16 cellular contexts compared by ENCODE assay signal in genomic region chr16:30017937-30018336, GRCh38. TPM values are rescaled to one million over a fixed set of nuclear protein-coding genes. Genes with fewer than 3 reads are reported as not detected.
DNase-seq lines count a peak whose midpoint lies in the region; ATAC-seq and TF ChIP-seq lines count a peak whose summit lies in the region.
"Not testable (repeated sequence)": the region's sequence is repeated elsewhere in the genome, so short reads cannot be mapped to it uniquely, and the experiment has no call there.
"Had no signal": no experiment of that assay in that cellular context is flagged by ENCODE, and none has a peak within 500 bp of the region (broad histone marks: within the 10 kb centered on the region; RNA-seq: fewer than 3 reads in every experiment).

No MANE protein-coding gene starts in this region.

- not testable (repeated sequence) for H3K36me3 ChIP-seq in HEK293 (ENCODE audit: control insufficient read depth in 2 of 2, insufficient read depth in 1 of 2, low read length in 2 of 2)

- not testable (repeated sequence) for H3K4me3 ChIP-seq in HEK293 (ENCODE audit: low read depth, low read length); dorsolateral prefrontal cortex

- CTCF ChIA-PET in HEK293 (lab: Yijun Ruan, JAX): interaction anchor here (0.6 to 4.8 kb wide), 3 partner anchors 14 to 317 kb away, joined by 3 to 34 read pairs (median 5); partner anchors contain the start of gene TLCD3B

- not testable (repeated sequence) for H3K9me3 ChIP-seq in HEK293 (ENCODE audit: control insufficient read depth, insufficient read depth, low read depth, low read length)

- not testable (repeated sequence) for ATAC-seq in left cardiac atrium, left ventricle myocardium superior

- H3K4me1 ChIP-seq in HEK293 (ENCODE audit: control insufficient read depth, insufficient read depth, low read length): not testable (repeated sequence)

- POLR2A ChIA-PET in HEK293 (lab: Yijun Ruan, JAX): interaction anchor here (0.6 to 2.3 kb wide), 7 partner anchors 22 to 437 kb away, joined by 3 to 11 read pairs (median 7); partner anchors contain the start of genes HIRIP3, INO80E and KCTD13

- not testable (repeated sequence) for DNase-seq in dorsolateral prefrontal cortex
- DNase-seq in left cardiac atrium (peak; percentile 1), left ventricle myocardium superior (peak; percentile 1)

- intact Hi-C loops in dorsolateral prefrontal cortex (cut with DNase I); left ventricle myocardium superior (cut with micrococcal nuclease): not testable (repeated sequence)
- intact Hi-C loops in left cardiac atrium (cut with DNase I): loop anchor here in 1 of 2 donors (10.0 kb wide), 1 partner anchor 153 kb away; the partner anchor contains the start of gene CDIPT

- H3K27me3 ChIP-seq in dorsolateral prefrontal cortex: not testable (repeated sequence)

- not testable (repeated sequence) for TF ChIP-seq CTCF in HEK293 (tag by site-specific recombination; IDR thresholded peaks at IDR 0.05); dorsolateral prefrontal cortex (IDR thresholded peaks at IDR 0.05 in 54 of 56, conservative IDR thresholded peaks at IDR 0.05 in 2 of 56; ENCODE audit: low read depth in 1 of 56, partially characterized antibody in 56 of 56)

- not testable (repeated sequence) for H3K27ac ChIP-seq in HEK293 (ENCODE audit: extremely low read depth, low read depth, low read length)
- H3K27ac ChIP-seq in dorsolateral prefrontal cortex (peak overlapping the region in 30 of 59 donors; percentile 31 to 83 (median 58)), temporal lobe (ENCODE audit: low read depth, low read length) (peak overlapping the region; percentile 36)

TF ChIP-seq in HEK293, 187 proteins besides CTCF, POLR2A, EP300 and RAD21:
- TF ChIP-seq ZNF362 (tag by site-specific recombination; IDR thresholded peaks at IDR 0.05) (peak; percentile 79), GLIS1 (tag by site-specific recombination; IDR thresholded peaks at IDR 0.05) (peak; percentile 59)

RNA-seq across cellular contexts. Expression of gene C16orf92, which starts 5.1 kb away (rescaled TPM):
- not detected for total RNA-seq in dorsolateral prefrontal cortex
- total RNA-seq in left cardiac atrium: not detected
- total RNA-seq in left ventricle myocardium superior: not detected
- not detected for total RNA-seq in temporal lobe
- total RNA-seq: A172; A673; B cell; Caco-2; Calu3; CD4-positive, alpha-beta memory T cell; CD4-positive, alpha-beta T cell; CD4-positive, CD25-positive, alpha-beta regulatory T cell; CD8-positive, alpha-beta memory T cell; CD8-positive, alpha-beta T cell; Daoy had no signal

RNA-seq across cellular contexts. Expression of gene DOC2A, which starts 7.1 kb away (rescaled TPM):
- total RNA-seq in dorsolateral prefrontal cortex (100 to 1,000 TPM in 46 of 120 experiments, 10 to 100 TPM in 74; 29.5 to 138 (median 93.2) TPM), left cardiac atrium (under 1 TPM; 0.63 to 0.77 TPM), left ventricle myocardium superior (0.82 TPM), temporal lobe (13.5 TPM)
- total RNA-seq: B cell; CD4-positive, CD25-positive, alpha-beta regulatory T cell; CD8-positive, alpha-beta T cell; Daoy had no signal

RNA-seq across cellular contexts. Expression of gene TLCD3B, which starts 13.1 kb away (rescaled TPM):
- total RNA-seq in dorsolateral prefrontal cortex: 10 to 100 TPM; 11.7 to 72.6 (median 42.0) TPM
- not detected for total RNA-seq in left cardiac atrium
- not detected for total RNA-seq in left ventricle myocardium superior
- 22.1 TPM for total RNA-seq in temporal lobe
- total RNA-seq: B cell; CD4-positive, alpha-beta memory T cell; CD4-positive, alpha-beta T cell; CD4-positive, CD25-positive, alpha-beta regulatory T cell; Daoy had no signal

RNA-seq across cellular contexts. Expression of gene INO80E, which starts 21.9 kb away (rescaled TPM):
- total RNA-seq in dorsolateral prefrontal cortex (10 to 100 TPM; 38.6 to 73.9 (median 52.6) TPM), left cardiac atrium (10 to 100 TPM; 33.6 to 35.9 TPM), left ventricle myocardium superior (31.3 TPM), temporal lobe (23.4 TPM)

RNA-seq across cellular contexts. Expression of gene HIRIP3, which starts 22.5 kb away (rescaled TPM):
- total RNA-seq in dorsolateral prefrontal cortex: 10 to 100 TPM; 15.7 to 35.8 (median 22.7) TPM
- total RNA-seq in left cardiac atrium: 10 to 100 TPM; 13.0 to 18.4 TPM
- 19.4 TPM for total RNA-seq in left ventricle myocardium superior
- 17.5 TPM for total RNA-seq in temporal lobe

Comparison
In these comparisons a context has a peak if more than half of its experiments do, and no peak if none do; other contexts are left out.
1. RNA of gene TLCD3B, which starts 13.1 kb away (total RNA-seq): 11.7 to 72.6 TPM in dorsolateral prefrontal cortex and 22.1 TPM in temporal lobe (single experiment); not detected in left cardiac atrium and not detected in left ventricle myocardium superior (single experiment); every median in the first group is over 10 times any median in the second.